20 cellular contexts compared by ENCODE assay signal in genomic region chr5:153122416-153122815, GRCh38.
DNase-seq lines count a peak whose midpoint lies in the region; ATAC-seq lines count a peak whose summit lies in the region.
"Had no signal": no experiment of that assay in that cellular context is flagged by ENCODE, and none has a peak within 500 bp of the region (broad histone marks: within the 10 kb centered on the region; RNA-seq: fewer than 3 reads in every experiment).

No MANE protein-coding gene starts in this region.

- DNase-seq in DMS79 (lab: John Stamatoyannopoulos, UW) (peak; percentile 90), NCI-H187 treated with DMSO at 0.1 percent for 48 hours (lab: John Stamatoyannopoulos, UW) (peak; percentile 98), NCI-H2227 (lab: John Stamatoyannopoulos, UW; ENCODE audit: unreplicated experiment) (peak; percentile 84), SW480 (ENCODE audit: low spot score) (peak; percentile 14), posterior cingulate gyrus (no peak)
- DNase-seq: activated CD8-positive, alpha-beta T cell treated with anti-CD3 and anti-CD28 coated beads, Interleukin-2, amount 10 ng/mL, durations not matched to agents 7 days and 5 days; activated naive CD4-positive, alpha-beta T cell treated with anti-CD3 and anti-CD28 coated beads for 36 hours; activated T-cell treated with anti-CD3 and anti-CD28 coated beads, Interleukin-2, amount 50 U/mL, for 24 hours; DND-41; Karpas-422; left ventricle myocardium superior; RPMI8226; stimulated activated CD4-positive, alpha-beta T cell treated with anti-CD3 and anti-CD28 coated beads, Interleukin-2, amount 100 ng/mL, for 24 hours; stimulated activated naive B cell treated with anti-CD40 and anti-IgM and Interleukin-4, amounts not matched to agents 10 μg/mL and 1 μg/mL and 100 μg/mL, for 72 hours; testis had no signal

- no peak for ATAC-seq in GM19463 (IDR thresholded peaks at IDR 0.05; ENCODE audit: unreplicated experiment)
- no peak for ATAC-seq in GM19467 (IDR thresholded peaks at IDR 0.05; ENCODE audit: unreplicated experiment)
- ATAC-seq in HG02759 (IDR thresholded peaks at IDR 0.05; ENCODE audit: unreplicated experiment), result no peak
- ATAC-seq: activated CD4-positive, CD25-positive, alpha-beta regulatory T cell treated with anti-CD3 and anti-CD28 coated beads, Interleukin-2, amount 50 U/mL, for 24 hours; activated CD8-positive, alpha-beta T cell treated with anti-CD3 and anti-CD28 coated beads, Interleukin-2, amount 10 ng/mL, durations not matched to agents 7 days and 5 days; HCT116; left ventricle myocardium superior; stimulated activated naive B cell treated with anti-CD40 and anti-IgM and Interleukin-4, amounts not matched to agents 10 μg/mL and 1 μg/mL and 100 μg/mL, for 72 hours had no signal

- intact Hi-C loops in posterior cingulate gyrus (cut with DNase I), result no loop called here

Comparison
In these comparisons a context has a peak if more than half of its experiments do, and no peak if none do; other contexts are left out.
1. DNase-seq: peak in DMS79 (single experiment), NCI-H187 treated with DMSO at 0.1 percent for 48 hours (single experiment), NCI-H2227 (single experiment) and SW480 (single experiment); none in posterior cingulate gyrus (0 of 10).